In genomic region chr17:30477083-30477757, GRCh38 we compare ENCODE assay signal across 8 cellular contexts. TPM values are rescaled to one million over a fixed set of nuclear protein-coding genes. Genes with fewer than 3 reads are reported as not detected.
A peak's percentile ranks its signal among the peaks of the same experiment; 100 is the strongest.
DNase-seq lines count a peak whose midpoint lies in the region; ATAC-seq and TF ChIP-seq lines count a peak whose summit lies in the region.

Gene GOSR1 (plus strand): TSS chr17:30477408. CDS start chr17:30477434, 26 bp downstream.

- peaks cover 11% of the 10 kb centered on the region for H3K36me3 ChIP-seq in CD8-positive, alpha-beta T cell (ENCODE audit: insufficient read depth, low read length)

- 0% methylated on average over 36 of the region's 36 CpGs for WGBS in lower leg skin, 2 donors

- no peaks in the 10 kb centered on the region for H3K9me3 Mint-ChIP-seq in CD8-positive, alpha-beta T cell
- H3K9me3 Mint-ChIP-seq in activated CD8-positive, alpha-beta T cell treated with anti-CD3 and anti-CD28 coated beads for 36 hours, result no peaks in the 10 kb centered on the region

- peaks cover 36% of the 10 kb centered on the region for H3K36me3 Mint-ChIP-seq in CD8-positive, alpha-beta T cell
- peaks cover 10% of the 10 kb centered on the region for H3K36me3 Mint-ChIP-seq in activated CD8-positive, alpha-beta T cell treated with anti-CD3 and anti-CD28 coated beads for 36 hours (ENCODE audit: low read depth)

- peak within 1 kb of the TSS; percentile 92 for H3K27ac ChIP-seq in CD8-positive, alpha-beta T cell (ENCODE audit: low read depth, low read length)

- intact Hi-C loops in CD8-positive, alpha-beta T cell (cut with DNase I, micrococcal nuclease), result loop anchor here (1.0 to 10.0 kb wide), 9 partner anchors 99 to 740 kb away; partner anchors contain the start of genes ATAD5 (in 2 of the 2), CPD (in 2 of the 2), CRLF3 (in 1 of the 2) and NSRP1 (in 1 of the 2)
- intact Hi-C loops in activated CD8-positive, alpha-beta T cell treated with anti-CD3 and anti-CD28 coated beads for 36 hours (cut with micrococcal nuclease), result no loop called here
- intact Hi-C loops in lower leg skin (cut with DNase I; ENCODE audit: low total_unique reads), result no loop called here

- peak; percentile 97 for ATAC-seq in CD8-positive, alpha-beta T cell
- ATAC-seq in GM19438 (IDR thresholded peaks at IDR 0.05; ENCODE audit: low read depth, unreplicated experiment), result peak; percentile 97
- ATAC-seq in activated CD8-positive, alpha-beta T cell treated with anti-CD3 and anti-CD28 coated beads for 36 hours, result peak; percentile 99

- peak within 1 kb of the TSS; percentile 99 for H3K4me3 Mint-ChIP-seq in CD8-positive, alpha-beta T cell
- peak within 1 kb of the TSS; percentile 97 for H3K4me3 Mint-ChIP-seq in activated CD8-positive, alpha-beta T cell treated with anti-CD3 and anti-CD28 coated beads for 36 hours

- no peaks in the 10 kb centered on the region for H3K27me3 ChIP-seq in CD8-positive, alpha-beta T cell (ENCODE audit: insufficient read depth, low read length)

- peaks cover 23% of the 10 kb centered on the region for H3K4me1 ChIP-seq in CD8-positive, alpha-beta T cell (ENCODE audit: insufficient read depth, low read length)

- peaks cover 45% of the 10 kb centered on the region for H3K4me1 Mint-ChIP-seq in CD8-positive, alpha-beta T cell (ENCODE audit: low read depth)
- peaks cover 32% of the 10 kb centered on the region for H3K4me1 Mint-ChIP-seq in activated CD8-positive, alpha-beta T cell treated with anti-CD3 and anti-CD28 coated beads for 36 hours (ENCODE audit: low read depth)

- H3K4me3 ChIP-seq in CD8-positive, alpha-beta T cell (ENCODE audit: low read depth, low read length), result peak within 1 kb of the TSS; percentile 65
- H3K4me3 ChIP-seq in lower leg skin (ENCODE audit: low read depth, poor library complexity, severe bottlenecking), result peak within 1 kb of the TSS; percentile 100

- peak within 1 kb of the TSS; percentile 99 for H3K27ac Mint-ChIP-seq in CD8-positive, alpha-beta T cell
- H3K27ac Mint-ChIP-seq in activated CD8-positive, alpha-beta T cell treated with anti-CD3 and anti-CD28 coated beads for 36 hours, result peak within 1 kb of the TSS; percentile 98

- TF ChIP-seq POLR2A in lower leg skin (IDR thresholded peaks at IDR 0.05), result no peak

- no peaks in the 10 kb centered on the region for H3K9me3 ChIP-seq in CD8-positive, alpha-beta T cell (ENCODE audit: low read length)

- POLR2A ChIA-PET in CD8-positive, alpha-beta T cell (lab: Charles Lee), result interaction anchor here (0.6 to 1.9 kb wide), 6 partner anchors 13 to 186 kb away, joined by 3 to 6 read pairs (median 4); partner anchors contain the start of gene BLMH
- POLR2A ChIA-PET in activated CD8-positive, alpha-beta T cell treated with anti-CD3 and anti-CD28 coated beads for 36 hours (lab: Charles Lee), result interaction anchor here (0.7 to 1.3 kb wide), 4 partner anchors 9 to 358 kb away, joined by 3 to 6 read pairs (median 3); no protein-coding TSS in a partner anchor

- peaks cover 4% of the 10 kb centered on the region for H3K27me3 Mint-ChIP-seq in CD8-positive, alpha-beta T cell (ENCODE audit: low read depth)
- peaks cover 2% of the 10 kb centered on the region for H3K27me3 Mint-ChIP-seq in activated CD8-positive, alpha-beta T cell treated with anti-CD3 and anti-CD28 coated beads for 36 hours

- peak; percentile 82 to 93 (median 90) for DNase-seq in CD8-positive, alpha-beta T cell
- DNase-seq in HK-2 (ENCODE audit: unreplicated experiment) (peak; percentile 93), NCI-H82 treated with DMSO at 0.1 percent for 48 hours (lab: John Stamatoyannopoulos, UW; ENCODE audit: unreplicated experiment) (peak; percentile 89), ecto neural progenitor cell (ENCODE audit: low spot score) (peak; percentile 97), lower leg skin (ENCODE audit: low spot score in 2 of 2) (peak; percentile 94 to 98)
- peak; percentile 97 for DNase-seq in activated CD8-positive, alpha-beta T cell treated with anti-CD3 and anti-CD28 coated beads for 36 hours
- DNase-seq in stimulated activated CD4-positive, alpha-beta T cell treated with anti-CD3 and anti-CD28 coated beads, Interleukin-4, amount 100 ng/mL, for 48 hours (ENCODE audit: low read depth in 2 of 2), result peak; percentile 88 to 92

- peak; percentile 72 for TF ChIP-seq CTCF in CD8-positive, alpha-beta T cell (IDR thresholded peaks at IDR 0.05)
- peak; percentile 72 for TF ChIP-seq CTCF in activated CD8-positive, alpha-beta T cell treated with anti-CD3 and anti-CD28 coated beads for 36 hours (IDR thresholded peaks at IDR 0.05)
- peak in 1 of 3 donors; percentile 50 for TF ChIP-seq CTCF in lower leg skin (IDR thresholded peaks at IDR 0.05)

- CTCF ChIA-PET in CD8-positive, alpha-beta T cell (lab: Charles Lee), result interaction anchor here (0.7 to 2.8 kb wide), 14 partner anchors 9 to 352 kb away, joined by 3 to 16 read pairs (median 4); partner anchors contain the start of gene CRLF3
- CTCF ChIA-PET in activated CD8-positive, alpha-beta T cell treated with anti-CD3 and anti-CD28 coated beads for 36 hours (lab: Charles Lee), result interaction anchor here (0.7 to 3.4 kb wide), 35 partner anchors 8 to 547 kb away, joined by 3 to 39 read pairs (median 4); partner anchors contain the start of genes CRLF3 and SSH2

RNA-seq across cellular contexts. Expression of gene GOSR1, which starts in this region (rescaled TPM):
- total RNA-seq in CD8-positive, alpha-beta T cell, result 10 to 100 TPM; 45.2 to 48.0 TPM
- total RNA-seq in activated CD8-positive, alpha-beta T cell treated with anti-CD3 and anti-CD28 coated beads for 36 hours, result 10 to 100 TPM; 37.1 to 38.8 TPM
- total RNA-seq in lower leg skin, result 10 to 100 TPM; 19.6 to 41.6 (median 35.7) TPM

Comparison
In these comparisons a context has a peak if more than half of its experiments do, and no peak if none do; other contexts are left out.
1. Peak in every context shown above with its lines: DNase-seq, ATAC-seq, H3K4me3 ChIP-seq and H3K27ac ChIP-seq.
2. intact Hi-C loops: an anchor here in CD8-positive, alpha-beta T cell (1.0 to 10.0 kb wide); none called in activated CD8-positive, alpha-beta T cell treated with anti-CD3 and anti-CD28 coated beads for 36 hours and lower leg skin.